Comparison of ENCODE assay signal across 30 cellular contexts in genomic region chr7:6180344-6180725, GRCh38.
"Had no signal": no experiment of that assay in that cellular context is flagged by ENCODE, and none has a peak within 500 bp of the region (broad histone marks: within the 10 kb centered on the region; RNA-seq: fewer than 3 reads in every experiment).

No MANE protein-coding gene starts in this region.

- H3K4me3 ChIP-seq: esophagus muscularis mucosa, left ventricle myocardium inferior, lung, mucosa of descending colon, pancreas, prostate gland, smooth muscle cell, tibial artery, upper lobe of right lung had no signal

- H3K9me3 Mint-ChIP-seq: activated CD4-positive, alpha-beta memory T cell treated with anti-CD3 and anti-CD28 coated beads for 36 hours; activated CD4-positive, alpha-beta T cell treated with anti-CD3 and anti-CD28 coated beads, Interleukin-2, amount 10 ng/mL, durations not matched to agents 24 days and 14 days; activated T-helper 17 cell treated with anti-CD3 and anti-CD28 coated beads, Interleukin-2, amount 50 U/mL, for 72 hours; dendritic cell treated with granulocyte-macrophage colony-stimulating factor and Interleukin-4, amounts not matched to agents 40 ng/mL and 50 ng/mL, for 4 days; stimulated activated memory B cell treated with anti-CD40 and anti-IgM and Interleukin-4, amounts not matched to agents 10 μg/mL and 1 μg/mL and 100 μg/mL, for 72 hours; stimulated activated naive CD8-positive, alpha-beta T cell treated with anti-CD3 and anti-CD28 coated beads, Interleukin-15, amount 100 ng/mL, for 72 hours had no signal

- H3K4me1 Mint-ChIP-seq: activated CD4-positive, alpha-beta T cell treated with anti-CD3 and anti-CD28 coated beads, Interleukin-2, amount 10 ng/mL, durations not matched to agents 24 days and 14 days; activated T-helper 17 cell treated with anti-CD3 and anti-CD28 coated beads, Interleukin-2, amount 50 U/mL, for 72 hours; stimulated activated memory B cell treated with anti-CD40 and anti-IgM and Interleukin-4, amounts not matched to agents 10 μg/mL and 1 μg/mL and 100 μg/mL, for 72 hours; stimulated activated naive CD8-positive, alpha-beta T cell treated with anti-CD3 and anti-CD28 coated beads, Interleukin-15, amount 100 ng/mL, for 72 hours had no signal

- H3K27me3 ChIP-seq: esophagus muscularis mucosa, pancreas, tibial artery, upper lobe of right lung had no signal

- H3K9me3 ChIP-seq: esophagus muscularis mucosa, left ventricle myocardium inferior, mucosa of descending colon, pancreas, prostate gland, tibial artery, upper lobe of right lung had no signal

- DNase-seq: activated CD4-positive, alpha-beta memory T cell treated with anti-CD3 and anti-CD28 coated beads for 36 hours; activated CD4-positive, alpha-beta T cell treated with anti-CD3 and anti-CD28 coated beads, Interleukin-2, amount 10 ng/mL, durations not matched to agents 24 days and 14 days; activated CD4-positive, CD25-positive, alpha-beta regulatory T cell treated with anti-CD3 and anti-CD28 coated beads, Interleukin-2, amount 50 U/mL, for 72 hours; activated CD8-positive, alpha-beta memory T cell treated with anti-CD3 and anti-CD28 coated beads, Interleukin-2, amount 50 U/mL, for 4 hours; activated gamma-delta T cell treated with Interleukin-2 at 50 U/mL for 16 hours; activated naive CD4-positive, alpha-beta T cell treated with anti-CD3 and anti-CD28 coated beads, Interleukin-2, amount 50 U/mL, for 16 hours; activated T-cell treated with anti-CD3 and anti-CD28 coated beads, Interleukin-2, amount 50 U/mL, for 1 hour; amniotic stem cell; caudate nucleus; foreskin melanocyte; left ventricle myocardium inferior; mucosa of descending colon; nucleus accumbens; pancreas; stimulated activated CD4-positive, alpha-beta T cell treated with anti-CD3 and anti-CD28 coated beads, Interleukin-1b, Interleukin-23, amount 100 ng/mL, for 48 hours; stimulated activated CD4-positive, alpha-beta T cell treated with anti-CD3 and anti-CD28 coated beads, Interleukin-4, amount 100 ng/mL, for 4 hours; stimulated activated CD8-positive, alpha-beta memory T cell treated with anti-CD3 and anti-CD28 coated beads, Interleukin-4, amount 100 ng/mL, for 48 hours; T-helper 17 cell; T1000; tibial artery; upper lobe of right lung; WERI-Rb-1 had no signal

- H3K36me3 ChIP-seq: pancreas, prostate gland, upper lobe of right lung, WERI-Rb-1 had no signal

- H3K4me2 ChIP-seq: smooth muscle cell had no signal

- H3K4me1 ChIP-seq: prostate gland had no signal

- H3K4me3 Mint-ChIP-seq: activated CD4-positive, alpha-beta memory T cell treated with anti-CD3 and anti-CD28 coated beads for 36 hours; activated CD4-positive, alpha-beta T cell treated with anti-CD3 and anti-CD28 coated beads, Interleukin-2, amount 10 ng/mL, durations not matched to agents 24 days and 14 days; activated T-helper 17 cell treated with anti-CD3 and anti-CD28 coated beads, Interleukin-2, amount 50 U/mL, for 72 hours; dendritic cell treated with granulocyte-macrophage colony-stimulating factor and Interleukin-4, amounts not matched to agents 40 ng/mL and 50 ng/mL, for 4 days; stimulated activated memory B cell treated with anti-CD40 and anti-IgM and Interleukin-4, amounts not matched to agents 10 μg/mL and 1 μg/mL and 100 μg/mL, for 72 hours; stimulated activated naive CD8-positive, alpha-beta T cell treated with anti-CD3 and anti-CD28 coated beads, Interleukin-15, amount 100 ng/mL, for 72 hours; T-helper 17 cell had no signal

- H3K27ac ChIP-seq: esophagus muscularis mucosa, left ventricle myocardium inferior, pancreas, prostate gland, upper lobe of right lung, WERI-Rb-1 had no signal

- H3K36me3 Mint-ChIP-seq: activated CD4-positive, alpha-beta memory T cell treated with anti-CD3 and anti-CD28 coated beads for 36 hours; stimulated activated memory B cell treated with anti-CD40 and anti-IgM and Interleukin-4, amounts not matched to agents 10 μg/mL and 1 μg/mL and 100 μg/mL, for 72 hours had no signal

- ATAC-seq: activated T-helper 17 cell treated with anti-CD3 and anti-CD28 coated beads, Interleukin-2, amount 50 U/mL, for 72 hours; mucosa of descending colon; pancreas; T-helper 17 cell; upper lobe of right lung had no signal

- H3K27ac Mint-ChIP-seq: activated CD4-positive, alpha-beta memory T cell treated with anti-CD3 and anti-CD28 coated beads for 36 hours; activated CD4-positive, alpha-beta T cell treated with anti-CD3 and anti-CD28 coated beads, Interleukin-2, amount 10 ng/mL, durations not matched to agents 24 days and 14 days; dendritic cell treated with granulocyte-macrophage colony-stimulating factor and Interleukin-4, amounts not matched to agents 40 ng/mL and 50 ng/mL, for 4 days; stimulated activated memory B cell treated with anti-CD40 and anti-IgM and Interleukin-4, amounts not matched to agents 10 μg/mL and 1 μg/mL and 100 μg/mL, for 72 hours; stimulated activated naive CD8-positive, alpha-beta T cell treated with anti-CD3 and anti-CD28 coated beads, Interleukin-15, amount 100 ng/mL, for 72 hours; T-helper 17 cell had no signal

- H3K27me3 Mint-ChIP-seq: activated CD4-positive, alpha-beta memory T cell treated with anti-CD3 and anti-CD28 coated beads for 36 hours; activated T-helper 17 cell treated with anti-CD3 and anti-CD28 coated beads, Interleukin-2, amount 50 U/mL, for 72 hours; dendritic cell treated with granulocyte-macrophage colony-stimulating factor and Interleukin-4, amounts not matched to agents 40 ng/mL and 50 ng/mL, for 4 days; stimulated activated memory B cell treated with anti-CD40 and anti-IgM and Interleukin-4, amounts not matched to agents 10 μg/mL and 1 μg/mL and 100 μg/mL, for 72 hours; stimulated activated naive CD8-positive, alpha-beta T cell treated with anti-CD3 and anti-CD28 coated beads, Interleukin-15, amount 100 ng/mL, for 72 hours; T-helper 17 cell had no signal
